13 cellular contexts compared by ENCODE assay signal in genomic region chr18:21330122-21330701, GRCh38.
DNase-seq lines count a peak whose midpoint lies in the region; ATAC-seq, FAIRE-seq and TF ChIP-seq lines count a peak whose summit lies in the region.
"Had no signal": no experiment of that assay in that cellular context is flagged by ENCODE, and none has a peak within 500 bp of the region (broad histone marks: within the 10 kb centered on the region; RNA-seq: fewer than 3 reads in every experiment).

No MANE protein-coding gene starts in this region.

- in situ Hi-C loops in Caki2 (cut with HindIII; ENCODE audit: low pct_unique_long_range_greater_than_20kb, low sequenced_read_pairs), result no loop called here

- H3K27ac ChIP-seq in neural progenitor cell, result peak overlapping the region; percentile 95

- ATAC-seq in GM21529 (IDR thresholded peaks at IDR 0.05; ENCODE audit: unreplicated experiment), result no peak

- no peak for TF ChIP-seq CTCF in fibroblast of mammary gland (conservative IDR thresholded peaks at IDR 0.05; ENCODE audit: control insufficient read depth, insufficient read depth, low read depth, low read length)
- TF ChIP-seq CTCF in neural progenitor cell (IDR thresholded peaks at IDR 0.05), result no peak

- peaks cover 53% of the 10 kb centered on the region for H3K4me1 Mint-ChIP-seq in neural progenitor cell
- H3K4me1 Mint-ChIP-seq: CD4-positive, CD25-positive, alpha-beta regulatory T cell had no signal

- peaks cover 93% of the 10 kb centered on the region for H3K79me2 ChIP-seq in neural progenitor cell (ENCODE audit: low read depth)

- peak overlapping the region; percentile 68 for H3K4me2 ChIP-seq in neural progenitor cell

- no peaks in the 10 kb centered on the region for H3K9me3 Mint-ChIP-seq in neural progenitor cell
- H3K9me3 Mint-ChIP-seq: dendritic cell treated with granulocyte-macrophage colony-stimulating factor and Interleukin-4, amounts not matched to agents 40 ng/mL and 50 ng/mL, for 4 days had no signal

- peaks cover 5% of the 10 kb centered on the region for H3K36me3 Mint-ChIP-seq in neural progenitor cell
- H3K36me3 Mint-ChIP-seq: CD4-positive, CD25-positive, alpha-beta regulatory T cell had no signal

- peak; percentile 53 for DNase-seq in Caki2 (ENCODE audit: low read depth)
- DNase-seq in NCI-H2029 treated with DMSO at 0.1 percent for 48 hours (lab: John Stamatoyannopoulos, UW), result peak; percentile 16
- peak; percentile 87 for DNase-seq in fibroblast of mammary gland (ENCODE audit: low read depth)
- peak; percentile 43 for DNase-seq in neural progenitor cell (ENCODE audit: low spot score)
- DNase-seq in GM19239 (ENCODE audit: insufficient read length, low spot score), result no peak
- DNase-seq in KG1 (lab: John Stamatoyannopoulos, UW), result no peak
- DNase-seq in amygdala (lab: John Stamatoyannopoulos, UW), result no peak
- DNase-seq: CD4-positive, CD25-positive, alpha-beta regulatory T cell; NCI-H1048; SHP77; stimulated activated CD4-positive, alpha-beta T cell treated with anti-CD3 and anti-CD28 coated beads, Interleukin-2, amount 100 ng/mL, for 24 hours had no signal

- H3K4me3 ChIP-seq in fibroblast of mammary gland (ENCODE audit: control insufficient read depth, low read depth, low read length) (no peak overlapping the region), neural progenitor cell (peak overlapping the region; percentile 26)

- H3K27ac Mint-ChIP-seq in neural progenitor cell, result peak overlapping the region; percentile 68
- H3K27ac Mint-ChIP-seq: CD4-positive, CD25-positive, alpha-beta regulatory T cell; dendritic cell treated with granulocyte-macrophage colony-stimulating factor and Interleukin-4, amounts not matched to agents 40 ng/mL and 50 ng/mL, for 4 days had no signal

- no peak overlapping the region for H2AFZ ChIP-seq in neural progenitor cell (replicated peaks)

- H3K36me3 ChIP-seq in neural progenitor cell, result no peaks in the 10 kb centered on the region

- H3K9ac ChIP-seq in neural progenitor cell, result no peak overlapping the region

- H3K27me3 ChIP-seq in neural progenitor cell, result no peaks in the 10 kb centered on the region

- peaks cover 79% of the 10 kb centered on the region for H3K4me1 ChIP-seq in neural progenitor cell

- no peak for FAIRE-seq in GM19239 (lab: Jason Lieb, UNC)

- H3K27me3 Mint-ChIP-seq in neural progenitor cell (ENCODE audit: insufficient read depth, low read depth), result peaks cover 2% of the 10 kb centered on the region
- H3K27me3 Mint-ChIP-seq: CD4-positive, CD25-positive, alpha-beta regulatory T cell; dendritic cell treated with granulocyte-macrophage colony-stimulating factor and Interleukin-4, amounts not matched to agents 40 ng/mL and 50 ng/mL, for 4 days had no signal

- peaks cover 39% of the 10 kb centered on the region for H4K20me1 ChIP-seq in neural progenitor cell (ENCODE audit: low read depth)

- H3K4me3 Mint-ChIP-seq in neural progenitor cell, result no peak overlapping the region
- H3K4me3 Mint-ChIP-seq: CD4-positive, CD25-positive, alpha-beta regulatory T cell; dendritic cell treated with granulocyte-macrophage colony-stimulating factor and Interleukin-4, amounts not matched to agents 40 ng/mL and 50 ng/mL, for 4 days had no signal

- peaks cover 81% of the 10 kb centered on the region for H3F3A ChIP-seq in neural progenitor cell (ENCODE audit: low read depth)

- no peaks in the 10 kb centered on the region for H3K9me3 ChIP-seq in neural progenitor cell (ENCODE audit: low read depth)

Comparison
In these comparisons a context has a peak if more than half of its experiments do, and no peak if none do; other contexts are left out.
1. DNase-seq: peak in Caki2 (single experiment), NCI-H2029 treated with DMSO at 0.1 percent for 48 hours (single experiment), fibroblast of mammary gland (single experiment) and neural progenitor cell (single experiment); none in GM19239 (single experiment), KG1 (single experiment) and amygdala (0 of 56).